In genomic region chr2:11237122-11237521, GRCh38 we compare ENCODE assay signal across 1 cellular context.
TF ChIP-seq lines count a peak whose summit lies in the region.

No MANE protein-coding gene starts in this region.

TF ChIP-seq in GM12878, 131 proteins besides CTCF, POLR2A, EP300 and RAD21 (continued from another document):
- TF ChIP-seq ZNF592 (IDR thresholded peaks at IDR 0.05) (no peak), NR2C2 (IDR thresholded peaks at IDR 0.05; ENCODE audit: borderline replicate concordance, control insufficient read depth, insufficient read length, low read depth) (no peak), STAT3 (IDR thresholded peaks at IDR 0.05; ENCODE audit: low read depth, low read length) (no peak), HDAC2 (IDR thresholded peaks at IDR 0.05) (no peak)
